In genomic region chr3:155805204-155805801, GRCh38 we compare ENCODE assay signal across 8 cellular contexts. TPM values are rescaled to one million over a fixed set of nuclear protein-coding genes. Genes with fewer than 3 reads are reported as not detected.
A peak's percentile ranks its signal among the peaks of the same experiment; 100 is the strongest.
DNase-seq lines count a peak whose midpoint lies in the region; ATAC-seq and TF ChIP-seq lines count a peak whose summit lies in the region.

No MANE protein-coding gene starts in this region.

- TF ChIP-seq CTCF in left ventricle myocardium inferior (IDR thresholded peaks at IDR 0.05; ENCODE audit: borderline replicate concordance) (no peak), gastrocnemius medialis (IDR thresholded peaks at IDR 0.05 in 4 of 5, conservative IDR thresholded peaks at IDR 0.05 in 1 of 5) (no peak)

- ATAC-seq in GM21515 (IDR thresholded peaks at IDR 0.05; ENCODE audit: unreplicated experiment) (peak; percentile 4), gastrocnemius medialis (peak; percentile 49 to 54), GM21825 (IDR thresholded peaks at IDR 0.05; ENCODE audit: unreplicated experiment) (no peak), HG03039 (IDR thresholded peaks at IDR 0.05; ENCODE audit: unreplicated experiment) (no peak)

- H3K27me3 ChIP-seq in left ventricle myocardium inferior (ENCODE audit: low read depth) (no peaks in the 10 kb centered on the region), gastrocnemius medialis (no peaks in the 10 kb centered on the region)

- no peak for TF ChIP-seq POLR2A in gastrocnemius medialis (IDR thresholded peaks at IDR 0.05)

- H3K27ac ChIP-seq in left ventricle myocardium inferior (replicated peaks): peak overlapping the region; percentile 92
- H3K27ac ChIP-seq in gastrocnemius medialis: peak overlapping the region; percentile 81 to 92 (median 88)

- DNase-seq in AML-193 (lab: John Stamatoyannopoulos, UW) (peak; percentile 78 to 86), M059J (ENCODE audit: low read depth) (peak; percentile 28), activated T-helper 1 cell treated with Interleukin-2 at 50 U/mL for 16 hours (ENCODE audit: low read depth) (peak; percentile 0), left ventricle myocardium inferior (no peak), gastrocnemius medialis (peak in 1 of 2 donors; percentile 15)

- intact Hi-C loops in left ventricle myocardium inferior (cut with micrococcal nuclease) (no loop called here), gastrocnemius medialis (cut with DNase I; ENCODE audit: low total_unique reads) (loop anchor here (5.0 kb wide), 1 partner anchor 47 kb away; the partner anchor contains the start of gene SLC33A1)

- H3K9me3 ChIP-seq in left ventricle myocardium inferior (replicated peaks) (no peaks in the 10 kb centered on the region), gastrocnemius medialis (no peaks in the 10 kb centered on the region)

- H3K4me1 ChIP-seq in left ventricle myocardium inferior (peaks cover 24% of the 10 kb centered on the region), gastrocnemius medialis (no peaks in the 10 kb centered on the region)

- in situ Hi-C loops in gastrocnemius medialis (cut with MboI; ENCODE audit: low sequenced_read_pairs in 4 of 4): loop anchor here in 2 of 4 donors (10.0 kb wide), 1 partner anchor 59 kb away; no protein-coding TSS in a partner anchor

- H3K4me3 ChIP-seq in left ventricle myocardium inferior (peak overlapping the region; percentile 86), gastrocnemius medialis (peak overlapping the region; percentile 77 to 99 (median 80))

- H3K36me3 ChIP-seq in left ventricle myocardium inferior (peaks cover 17% of the 10 kb centered on the region), gastrocnemius medialis (no peaks in the 10 kb centered on the region)

RNA-seq across cellular contexts. Expression of gene C3orf33, which starts 0.8 kb away (rescaled TPM):
- total RNA-seq in M059J (2014; rRNA removed; shearing (Covaris generic)): 1.5 and 1.7 TPM in 2 replicates
- total RNA-seq in left ventricle myocardium inferior: 6.6 TPM
- total RNA-seq in gastrocnemius medialis: 1 to 10 TPM; 1.4 to 6.1 (median 3.9) TPM

RNA-seq across cellular contexts. Expression of gene SLC33A1, which starts 48.9 kb away (rescaled TPM):
- 28.3 and 45.5 TPM in 2 replicates for total RNA-seq in M059J (2014; rRNA removed; shearing (Covaris generic))
- 22.4 TPM for total RNA-seq in left ventricle myocardium inferior
- total RNA-seq in gastrocnemius medialis: 1 to 10 TPM; 7.0 to 9.3 (median 8.2) TPM

Comparison
In these comparisons a context has a peak if more than half of its experiments do, and no peak if none do; other contexts are left out.
1. ATAC-seq: peak in GM21515 (single experiment) and gastrocnemius medialis (2 of 2); none in GM21825 (single experiment) and HG03039 (single experiment).